ENCODE assay signal across 15 cellular contexts in the genomic region with DNA sequence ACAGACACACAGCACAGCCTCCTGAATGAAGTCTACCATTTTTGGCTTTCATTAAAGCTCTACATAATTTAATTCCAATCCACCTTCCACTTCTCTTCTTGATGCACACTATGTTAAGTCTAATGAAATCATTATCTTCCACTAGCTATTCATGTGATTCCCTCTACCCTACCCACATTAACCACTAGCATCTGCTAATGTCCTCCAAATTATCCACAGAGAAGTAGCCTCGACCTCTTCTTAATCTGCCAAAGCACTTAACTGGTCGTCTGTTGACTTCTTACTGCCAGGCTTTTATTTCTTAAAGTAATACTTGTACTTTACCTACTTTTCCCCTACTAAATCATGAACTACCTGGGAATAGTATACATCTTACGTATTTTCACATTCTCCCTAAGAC.
"Had no signal": no experiment of that assay in that cellular context is flagged by ENCODE, and none has a peak within 500 bp of the region (broad histone marks: within the 10 kb centered on the region; RNA-seq: fewer than 3 reads in every experiment).

No MANE protein-coding gene starts in this region.

- H3K27ac ChIP-seq: adrenal gland, coronary artery, esophagus muscularis mucosa, hepatocyte had no signal

- H3K4me3 Mint-ChIP-seq: activated naive CD4-positive, alpha-beta T cell treated with anti-CD3 and anti-CD28 coated beads for 36 hours had no signal

- FAIRE-seq: urothelium cell line had no signal

- H3K9me3 Mint-ChIP-seq: activated naive CD4-positive, alpha-beta T cell treated with anti-CD3 and anti-CD28 coated beads for 36 hours had no signal

- H3K4me2 ChIP-seq: hepatocyte had no signal

- H3K4me3 ChIP-seq: adrenal gland, coronary artery, esophagus muscularis mucosa, hepatocyte had no signal

- H2AFZ ChIP-seq: hepatocyte had no signal

- H3K9me3 ChIP-seq: adrenal gland, esophagus muscularis mucosa had no signal

- H3K27me3 ChIP-seq: adrenal gland, esophagus muscularis mucosa, hepatocyte had no signal

- DNase-seq: activated CD4-positive, alpha-beta T cell treated with anti-CD3 and anti-CD28 coated beads, Interleukin-2, amount 50 U/mL, for 1 hour; activated CD4-positive, CD25-positive, alpha-beta regulatory T cell; activated CD8-positive, alpha-beta memory T cell treated with anti-CD3 and anti-CD28 coated beads for 24 hours; activated naive CD4-positive, alpha-beta T cell treated with anti-CD3 and anti-CD28 coated beads for 36 hours; adrenal gland; central memory CD4-positive, alpha-beta T cell; kidney glomerular epithelial cell; left ventricle myocardium superior; mesendoderm; stimulated activated CD4-positive, alpha-beta T cell treated with anti-CD3 and anti-CD28 coated beads, Interleukin-1b, Interleukin-23, amount 100 ng/mL, for 48 hours had no signal

- ATAC-seq: left ventricle myocardium superior, sciatic nerve had no signal

- H3K27ac Mint-ChIP-seq: activated naive CD4-positive, alpha-beta T cell treated with anti-CD3 and anti-CD28 coated beads for 36 hours had no signal

- H3K4me1 ChIP-seq: adrenal gland had no signal
